ENCODE assay signal across 26 cellular contexts in the genomic region with DNA sequence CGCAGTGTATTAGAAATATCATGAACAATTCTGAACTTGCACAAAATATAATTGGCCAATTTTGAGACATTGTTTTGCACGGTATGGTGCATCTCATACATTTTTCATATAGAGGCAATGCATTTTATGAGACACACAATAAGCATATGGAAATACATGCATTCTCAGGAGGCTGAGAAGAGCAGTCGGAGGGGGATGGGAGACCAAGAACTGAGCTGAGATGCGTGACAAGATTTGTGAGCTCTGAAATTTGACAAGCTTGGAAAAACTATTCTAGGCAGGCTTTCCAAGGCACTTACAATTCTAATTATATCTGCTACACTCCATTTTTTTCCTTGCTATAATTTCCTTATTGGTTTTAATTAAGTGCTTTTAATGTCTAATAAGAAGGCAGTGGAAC.
"Had no signal": no experiment of that assay in that cellular context is flagged by ENCODE, and none has a peak within 500 bp of the region (broad histone marks: within the 10 kb centered on the region; RNA-seq: fewer than 3 reads in every experiment).

No MANE protein-coding gene starts in this region.

- H3K36me3 ChIP-seq: ascending aorta, breast epithelium had no signal

- H3K9me3 ChIP-seq: ascending aorta, breast epithelium had no signal

- H3K4me3 Mint-ChIP-seq: activated CD4-positive, alpha-beta memory T cell treated with anti-CD3 and anti-CD28 coated beads, Interleukin-2, amount 10 ng/mL, durations not matched to agents 7 days and 5 days; activated CD4-positive, alpha-beta T cell treated with anti-CD3 and anti-CD28 coated beads, Interleukin-2, amount 10 ng/mL, durations not matched to agents 7 days and 5 days; activated naive CD4-positive, alpha-beta T cell treated with anti-CD3 and anti-CD28 coated beads, Interleukin-2, amount 10 ng/mL, durations not matched to agents 7 days and 5 days; activated naive CD8-positive, alpha-beta T cell treated with anti-CD3 and anti-CD28 coated beads, Interleukin-2, amount 10 ng/mL, durations not matched to agents 7 days and 5 days; activated T-cell treated with anti-CD3 and anti-CD28 coated beads, Interleukin-2, amount 50 U/mL, for 24 hours; activated T-cell treated with anti-CD3 and anti-CD28 coated beads, Interleukin-2, amount 50 U/mL, for 72 hours; central memory CD8-positive, alpha-beta T cell; WTC11 had no signal

- ATAC-seq: activated naive CD4-positive, alpha-beta T cell treated with anti-CD3 and anti-CD28 coated beads, Interleukin-2, amount 50 U/mL, for 72 hours; activated T-cell treated with anti-CD3 and anti-CD28 coated beads, Interleukin-2, amount 50 U/mL, for 72 hours; esophagus mucosa; WTC11 had no signal

- H3K27ac Mint-ChIP-seq: activated CD4-positive, alpha-beta memory T cell treated with anti-CD3 and anti-CD28 coated beads, Interleukin-2, amount 10 ng/mL, durations not matched to agents 7 days and 5 days; activated CD4-positive, alpha-beta T cell treated with anti-CD3 and anti-CD28 coated beads, Interleukin-2, amount 10 ng/mL, durations not matched to agents 7 days and 5 days; activated naive CD4-positive, alpha-beta T cell treated with anti-CD3 and anti-CD28 coated beads, Interleukin-2, amount 10 ng/mL, durations not matched to agents 7 days and 5 days; activated naive CD4-positive, alpha-beta T cell treated with anti-CD3 and anti-CD28 coated beads, Interleukin-2, amount 50 U/mL, for 72 hours; activated naive CD8-positive, alpha-beta T cell treated with anti-CD3 and anti-CD28 coated beads, Interleukin-2, amount 10 ng/mL, durations not matched to agents 7 days and 5 days; activated T-cell treated with anti-CD3 and anti-CD28 coated beads, Interleukin-2, amount 50 U/mL, for 24 hours; activated T-cell treated with anti-CD3 and anti-CD28 coated beads, Interleukin-2, amount 50 U/mL, for 72 hours; WTC11 had no signal

- DNase-seq: activated CD4-positive, alpha-beta memory T cell treated with anti-CD3 and anti-CD28 coated beads, Interleukin-2, amount 10 ng/mL, durations not matched to agents 7 days and 5 days; activated CD4-positive, alpha-beta T cell treated with anti-CD3 and anti-CD28 coated beads for 1 hour; activated CD4-positive, alpha-beta T cell treated with anti-CD3 and anti-CD28 coated beads for 4 hours; activated CD4-positive, alpha-beta T cell treated with anti-CD3 and anti-CD28 coated beads, Interleukin-2, amount 10 ng/mL, durations not matched to agents 7 days and 5 days; activated CD4-positive, alpha-beta T cell treated with anti-CD3 and anti-CD28 coated beads, Interleukin-2, amount 50 U/mL, for 4 hours; activated CD8-positive, alpha-beta memory T cell treated with anti-CD3 and anti-CD28 coated beads, Interleukin-2, amount 50 U/mL, for 48 hours; activated gamma-delta T cell; activated naive CD4-positive, alpha-beta T cell; activated naive CD4-positive, alpha-beta T cell treated with anti-CD3 and anti-CD28 coated beads, Interleukin-2, amount 10 ng/mL, durations not matched to agents 7 days and 5 days; activated naive CD8-positive, alpha-beta T cell treated with anti-CD3 and anti-CD28 coated beads, Interleukin-2, amount 10 ng/mL, durations not matched to agents 7 days and 5 days; activated T-cell treated with anti-CD3 and anti-CD28 coated beads for 4 hours; activated T-cell treated with anti-CD3 and anti-CD28 coated beads, Interleukin-2, amount 50 U/mL, for 24 hours; activated T-cell treated with anti-CD3 and anti-CD28 coated beads, Interleukin-2, amount 50 U/mL, for 72 hours; cortex of kidney; dermis blood vessel endothelial cell; effector CD4-positive, alpha-beta T cell; foreskin fibroblast; T-helper 2 cell had no signal

- H3K27me3 Mint-ChIP-seq: activated CD4-positive, alpha-beta memory T cell treated with anti-CD3 and anti-CD28 coated beads, Interleukin-2, amount 10 ng/mL, durations not matched to agents 7 days and 5 days; activated CD4-positive, alpha-beta T cell treated with anti-CD3 and anti-CD28 coated beads, Interleukin-2, amount 10 ng/mL, durations not matched to agents 7 days and 5 days; activated naive CD4-positive, alpha-beta T cell treated with anti-CD3 and anti-CD28 coated beads, Interleukin-2, amount 10 ng/mL, durations not matched to agents 7 days and 5 days; activated naive CD8-positive, alpha-beta T cell treated with anti-CD3 and anti-CD28 coated beads, Interleukin-2, amount 10 ng/mL, durations not matched to agents 7 days and 5 days; activated T-cell treated with anti-CD3 and anti-CD28 coated beads, Interleukin-2, amount 50 U/mL, for 24 hours; central memory CD8-positive, alpha-beta T cell had no signal

- H3K27me3 ChIP-seq: ascending aorta, breast epithelium had no signal

- H3K4me3 ChIP-seq: ascending aorta, breast epithelium had no signal

- H3K4me1 Mint-ChIP-seq: activated CD4-positive, alpha-beta memory T cell treated with anti-CD3 and anti-CD28 coated beads, Interleukin-2, amount 10 ng/mL, durations not matched to agents 7 days and 5 days; activated CD4-positive, alpha-beta T cell treated with anti-CD3 and anti-CD28 coated beads, Interleukin-2, amount 10 ng/mL, durations not matched to agents 7 days and 5 days; activated naive CD4-positive, alpha-beta T cell treated with anti-CD3 and anti-CD28 coated beads, Interleukin-2, amount 10 ng/mL, durations not matched to agents 7 days and 5 days; activated naive CD8-positive, alpha-beta T cell treated with anti-CD3 and anti-CD28 coated beads, Interleukin-2, amount 10 ng/mL, durations not matched to agents 7 days and 5 days; central memory CD8-positive, alpha-beta T cell had no signal

- H3K4me1 ChIP-seq: ascending aorta, breast epithelium had no signal

- H3K27ac ChIP-seq: ascending aorta, breast epithelium, VCaP had no signal

- H3K36me3 Mint-ChIP-seq: activated naive CD4-positive, alpha-beta T cell treated with anti-CD3 and anti-CD28 coated beads, Interleukin-2, amount 10 ng/mL, durations not matched to agents 7 days and 5 days; activated naive CD4-positive, alpha-beta T cell treated with anti-CD3 and anti-CD28 coated beads, Interleukin-2, amount 50 U/mL, for 72 hours; activated naive CD8-positive, alpha-beta T cell treated with anti-CD3 and anti-CD28 coated beads, Interleukin-2, amount 10 ng/mL, durations not matched to agents 7 days and 5 days; brain; WTC11 had no signal
